Comparison of ENCODE assay signal across 31 cellular contexts in genomic region chr14:24866067-24866466, GRCh38.
DNase-seq lines count a peak whose midpoint lies in the region; ATAC-seq, FAIRE-seq and TF ChIP-seq lines count a peak whose summit lies in the region.
"Had no signal": no experiment of that assay in that cellular context is flagged by ENCODE, and none has a peak within 500 bp of the region (broad histone marks: within the 10 kb centered on the region; RNA-seq: fewer than 3 reads in every experiment).

No MANE protein-coding gene starts in this region.

- no peak overlapping the region for H3K4me2 ChIP-seq in HepG2 (ENCODE audit: low read depth, low read length)
- H3K4me2 ChIP-seq: A549; BLaER1; BLaER1 treated with 17β-estradiol and CSF1 and Interleukin-3, amounts not matched to agents 10 nM and 100 nM had no signal

- CTCF ChIA-PET in HepG2 (lab: Yijun Ruan, JAX; ENCODE audit: low intra/inter-chr PET ratio, low total read pairs): no interaction called here

- no peaks in the 10 kb centered on the region for H4K20me1 ChIP-seq in HepG2 (ENCODE audit: insufficient read depth, low read length)
- H4K20me1 ChIP-seq: BLaER1; BLaER1 treated with 17β-estradiol and CSF1 and Interleukin-3, amounts not matched to agents 10 nM and 100 nM had no signal

- no peak for TF ChIP-seq RAD21 in HepG2 (CRISPR knock-in tag; IDR thresholded peaks at IDR 0.05)

- no peak overlapping the region for H3K27ac ChIP-seq in HepG2 (ENCODE audit: extremely low read length, insufficient read depth, low read length)
- no peak overlapping the region for H3K27ac ChIP-seq in right lobe of liver
- H3K27ac ChIP-seq: 22Rv1; A549; BLaER1; BLaER1 treated with 17β-estradiol and CSF1 and Interleukin-3, amounts not matched to agents 10 nM and 100 nM; C4-2B had no signal

- no peaks in the 10 kb centered on the region for H3K27me3 ChIP-seq in HepG2 (ENCODE audit: control insufficient read depth in 1 of 2, insufficient read depth in 2 of 2, low read length in 2 of 2)
- H3K27me3 ChIP-seq in right lobe of liver: no peaks in the 10 kb centered on the region
- H3K27me3 ChIP-seq: BE2C; BLaER1; BLaER1 treated with 17β-estradiol and CSF1 and Interleukin-3, amounts not matched to agents 10 nM and 100 nM had no signal

- H3K4me1 ChIP-seq in HepG2 (ENCODE audit: insufficient read depth, low read length) (peaks cover 10% of the 10 kb centered on the region), right lobe of liver (no peaks in the 10 kb centered on the region)
- H3K4me1 ChIP-seq: BE2C had no signal

- TF ChIP-seq POLR2A in HepG2 (IDR thresholded peaks at IDR 0.05; ENCODE audit: insufficient read depth in 1 of 2, low read depth in 2 of 2, low read length in 2 of 2) (no peak), right lobe of liver (IDR thresholded peaks at IDR 0.05) (no peak)

- FAIRE-seq in HepG2 (lab: Jason Lieb, UNC): no peak
- FAIRE-seq in HTR-8/SVneo (lab: Jason Lieb, UNC): peak; percentile 52
- FAIRE-seq: A204.1, A549, D721Med had no signal

- TF ChIP-seq CTCF in HepG2 (CRISPR knock-in tag; IDR thresholded peaks at IDR 0.05) (no peak), right lobe of liver (IDR thresholded peaks at IDR 0.05) (no peak)

- no peak overlapping the region for H2AFZ ChIP-seq in HepG2 (ENCODE audit: low read length)

- H3K36me3 ChIP-seq in HepG2 (replicated peaks in 1 of 2; ENCODE audit: control insufficient read depth in 1 of 2, insufficient read depth in 2 of 2, low read length in 2 of 2) (no peaks in the 10 kb centered on the region), right lobe of liver (no peaks in the 10 kb centered on the region)
- H3K36me3 ChIP-seq: BE2C; BLaER1; BLaER1 treated with 17β-estradiol and CSF1 and Interleukin-3, amounts not matched to agents 10 nM and 100 nM had no signal

- no TSS peak for BruUV-seq in HepG2 (replicated peaks; lab: Mats Ljungman, UMichigan)

- no peaks in the 10 kb centered on the region for H3K79me2 ChIP-seq in HepG2 (ENCODE audit: insufficient read depth, low read length)

- H3K4me3 ChIP-seq in HepG2 (replicated peaks in 1 of 3; ENCODE audit: insufficient read depth in 1 of 3, low read depth in 2 of 3, low read length in 3 of 3): no peak overlapping the region
- H3K4me3 ChIP-seq in right lobe of liver: no peak overlapping the region
- H3K4me3 ChIP-seq: A549; BLaER1; BLaER1 treated with 17β-estradiol and CSF1 and Interleukin-3, amounts not matched to agents 10 nM and 100 nM had no signal

- in situ Hi-C loops in HepG2 (cut with HindIII; ENCODE audit: extremely low pct_ligation_motif_present, low pct_unique_long_range_greater_than_20kb): no loop called here

- intact Hi-C loops in HepG2 (cut with micrococcal nuclease; ENCODE audit: unreplicated experiment): no loop called here
- intact Hi-C loops in right lobe of liver (cut with DNase I): no loop called here

- H3K9ac ChIP-seq in HepG2 (ENCODE audit: insufficient read depth, low read depth, low read length): no peak overlapping the region
- H3K9ac ChIP-seq: BLaER1; BLaER1 treated with 17β-estradiol and CSF1 and Interleukin-3, amounts not matched to agents 10 nM and 100 nM had no signal

- POLR2A ChIA-PET in HepG2 (lab: Yijun Ruan, JAX): no interaction called here

- WGBS in HepG2 (ENCODE audit: low lambda C conversion rate): 93% methylated on average over 1 of the region's 1 CpG
- 100% methylated on average over 1 of the region's 1 CpG for WGBS in right lobe of liver (ENCODE audit: insufficient coverage, low coverage, low lambda C conversion rate, missing lambda C conversion rate)

- H3K9me3 ChIP-seq in HepG2 (ENCODE audit: low read length) (no peaks in the 10 kb centered on the region), right lobe of liver (no peaks in the 10 kb centered on the region)
- H3K9me3 ChIP-seq: A549; BE2C; BLaER1; BLaER1 treated with 17β-estradiol and CSF1 and Interleukin-3, amounts not matched to agents 10 nM and 100 nM; Caco-2 had no signal

- TF ChIP-seq EP300 in HepG2 (IDR thresholded peaks at IDR 0.05; ENCODE audit: low read depth in 2 of 2, low read length in 2 of 2) (no peak), HepG2 (CRISPR knock-in tag; IDR thresholded peaks at IDR 0.05; ENCODE audit: borderline replicate concordance) (no peak)

- ATAC-seq in HepG2 (no peak), right lobe of liver (no peak), HG03039 (IDR thresholded peaks at IDR 0.05; ENCODE audit: unreplicated experiment) (no peak)
- ATAC-seq: A549; CD8-positive, alpha-beta T cell had no signal

- no peak for DNase-seq in HepG2 (ENCODE audit: low spot score)
- no peak for DNase-seq in right lobe of liver
- no peak for DNase-seq in HTR-8/SVneo (ENCODE audit: insufficient read length, low spot score)
- DNase-seq: 8988T; ACHN; AML-193; BE2C; C1 segment of cervical spinal cord; Caco-2; Calu3; CD4-positive, alpha-beta memory T cell; CD4-positive, alpha-beta T cell; CD4-positive, CD25-positive, alpha-beta regulatory T cell; CD8-positive, alpha-beta memory T cell; CD8-positive, alpha-beta T cell; COR-L47; DMS 273 treated with DMSO at 0.1 percent for 48 hours; DMS153; DMS53; DMS79; DMS79 treated with DMSO at 0.1 percent for 48 hours; DND-41; EL had no signal

TF ChIP-seq in HepG2, 621 proteins besides CTCF, POLR2A, EP300 and RAD21:
- peak; percentile 98 for TF ChIP-seq ZNF564 (CRISPR knock-in tag; IDR thresholded peaks at IDR 0.05)
- no peak for TF ChIP-seq CCAR2 (optimal IDR thresholded peaks at IDR 0.05; ENCODE audit: low read depth, low read length)
- no peak for TF ChIP-seq ZNF350 (CRISPR knock-in tag; IDR thresholded peaks at IDR 0.05; ENCODE audit: borderline replicate concordance, low read depth)
